ENCODE assay signal across 21 cellular contexts in genomic region chr13:112868308-112868707, GRCh38.
"Had no signal": no experiment of that assay in that cellular context is flagged by ENCODE, and none has a peak within 500 bp of the region (broad histone marks: within the 10 kb centered on the region; RNA-seq: fewer than 3 reads in every experiment).

No MANE protein-coding gene starts in this region.

- H3K36me3 ChIP-seq: prostate gland, transverse colon had no signal

- H3K4me1 ChIP-seq: esophagus squamous epithelium, gastroesophageal sphincter, pancreas, prostate gland, stomach had no signal

- DNase-seq: effector memory CD8-positive, alpha-beta T cell; esophagus squamous epithelium; foreskin fibroblast; glutamatergic neuron; islet precursor cell; mammary epithelial cell; naive thymus-derived CD4-positive, alpha-beta T cell; nucleus accumbens; pancreas; small intestine; stimulated activated CD4-positive, alpha-beta T cell treated with anti-CD3 and anti-CD28 coated beads, Interleukin-2, amount 100 ng/mL, for 48 hours; stimulated activated naive CD4-positive, alpha-beta T cell; stomach; substantia nigra; transverse colon had no signal

- H3K27ac Mint-ChIP-seq: dendritic cell treated with granulocyte-macrophage colony-stimulating factor and Interleukin-4, amounts not matched to agents 40 ng/mL and 50 ng/mL, for 4 days had no signal

- H3K27ac ChIP-seq: esophagus squamous epithelium, gastroesophageal sphincter, pancreas, prostate gland, stomach, thoracic aorta, transverse colon had no signal

- H3K27me3 Mint-ChIP-seq: effector memory CD8-positive, alpha-beta T cell had no signal

- H3K4me3 ChIP-seq: esophagus squamous epithelium, gastroesophageal sphincter, pancreas, prostate gland, stomach, thoracic aorta, transverse colon had no signal

- H3K4me3 Mint-ChIP-seq: dendritic cell treated with granulocyte-macrophage colony-stimulating factor and Interleukin-4, amounts not matched to agents 40 ng/mL and 50 ng/mL, for 4 days; effector memory CD8-positive, alpha-beta T cell; naive thymus-derived CD4-positive, alpha-beta T cell; neural crest cell had no signal

- H3K9me3 ChIP-seq: gastroesophageal sphincter, pancreas, prostate gland, stomach, thoracic aorta, transverse colon had no signal

- H3K27me3 ChIP-seq: esophagus squamous epithelium, gastroesophageal sphincter, pancreas, stomach, transverse colon had no signal

- ATAC-seq: effector memory CD8-positive, alpha-beta T cell; gastroesophageal sphincter; left lobe of liver; naive thymus-derived CD4-positive, alpha-beta T cell; pancreas had no signal
